In the genomic region with DNA sequence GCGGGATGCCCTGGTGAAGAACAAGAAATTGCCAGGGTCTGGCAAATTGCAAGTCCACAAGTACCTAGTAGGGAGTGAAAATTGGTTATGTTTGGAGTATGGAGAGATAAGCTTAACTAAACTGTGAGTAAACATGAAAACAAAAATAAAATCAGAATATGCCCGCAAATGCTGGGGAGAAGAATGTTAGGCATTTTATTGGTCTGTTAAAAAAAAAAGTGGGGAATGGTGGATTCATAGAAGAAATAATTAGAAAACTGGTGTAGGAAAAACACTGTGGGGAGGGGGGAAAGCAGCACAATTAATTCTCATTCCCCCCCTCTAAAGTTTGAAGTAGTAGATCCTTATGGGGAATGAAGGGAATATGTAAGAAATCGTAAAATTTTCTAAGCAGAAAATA, we compare ENCODE assay signal across 34 cellular contexts.
"Had no signal": no experiment of that assay in that cellular context is flagged by ENCODE, and none has a peak within 500 bp of the region (broad histone marks: within the 10 kb centered on the region; RNA-seq: fewer than 3 reads in every experiment).

No MANE protein-coding gene starts in this region.

- H3K9me3 Mint-ChIP-seq: activated B cell treated with CpG ODN at 0.5 μM for 24 hours; activated naive CD4-positive, alpha-beta T cell treated with anti-CD3 and anti-CD28 coated beads for 36 hours; activated naive CD8-positive, alpha-beta T cell treated with anti-CD3 and anti-CD28 coated beads, Interleukin-2, amount 10 ng/mL, durations not matched to agents 7 days and 5 days; brain; central memory CD8-positive, alpha-beta T cell had no signal

- DNase-seq: activated B cell treated with CpG ODN at 0.5 μM for 24 hours; activated CD4-positive, alpha-beta memory T cell treated with anti-CD3 and anti-CD28 coated beads for 36 hours; activated CD4-positive, alpha-beta T cell treated with anti-CD3 and anti-CD28 coated beads for 4 hours; activated CD4-positive, alpha-beta T cell treated with anti-CD3 and anti-CD28 coated beads, Interleukin-2, amount 10 ng/mL, durations not matched to agents 24 days and 14 days; activated CD4-positive, alpha-beta T cell treated with anti-CD3 and anti-CD28 coated beads, Interleukin-2, amount 50 U/mL, for 1 hour; activated CD4-positive, alpha-beta T cell treated with anti-CD3 and anti-CD28 coated beads, Interleukin-2, amount 50 U/mL, for 4 hours; activated CD4-positive, CD25-positive, alpha-beta regulatory T cell treated with anti-CD3 and anti-CD28 coated beads, Interleukin-2, amount 50 U/mL, for 72 hours; activated CD8-positive, alpha-beta memory T cell treated with anti-CD3 and anti-CD28 coated beads, Interleukin-2, amount 10 ng/mL, durations not matched to agents 7 days and 5 days; activated CD8-positive, alpha-beta memory T cell treated with anti-CD3 and anti-CD28 coated beads, Interleukin-2, amount 50 U/mL, for 48 hours; activated CD8-positive, alpha-beta T cell treated with anti-CD3 and anti-CD28 coated beads for 36 hours; activated effector memory CD4-positive, alpha-beta T cell treated with Interleukin-2 at 50 U/mL for 16 hours; activated gamma-delta T cell; activated naive CD4-positive, alpha-beta T cell treated with anti-CD3 and anti-CD28 coated beads for 36 hours; activated naive CD4-positive, alpha-beta T cell treated with anti-CD3 and anti-CD28 coated beads, Interleukin-2, amount 50 U/mL, for 16 hours; activated naive CD8-positive, alpha-beta T cell treated with anti-CD3 and anti-CD28 coated beads, Interleukin-2, amount 10 ng/mL, durations not matched to agents 7 days and 5 days; activated naive CD8-positive, alpha-beta T cell treated with anti-CD3 and anti-CD28 coated beads, Interleukin-2, amount 50 U/mL, for 24 hours; activated T-cell treated with anti-CD3 and anti-CD28 coated beads, Interleukin-2, amount 50 U/mL, for 24 hours; activated T-cell treated with anti-CD3 and anti-CD28 coated beads, Interleukin-2, amount 50 U/mL, for 48 hours; amygdala; anterior cingulate cortex; caudate nucleus; cerebellar nuclear complex; T-helper 1 cell; T-helper 2 cell; T-helper 9 cell had no signal

- H3K27ac ChIP-seq: ascending aorta, cardiac muscle cell, VCaP had no signal

- H3K9me3 ChIP-seq: ascending aorta had no signal

- H3K36me3 ChIP-seq: ascending aorta, cardiac muscle cell had no signal

- H3K27ac Mint-ChIP-seq: activated B cell treated with CpG ODN at 0.5 μM for 24 hours; activated CD4-positive, alpha-beta memory T cell treated with anti-CD3 and anti-CD28 coated beads for 36 hours; activated CD4-positive, alpha-beta T cell treated with anti-CD3 and anti-CD28 coated beads, Interleukin-2, amount 10 ng/mL, durations not matched to agents 24 days and 14 days; activated CD8-positive, alpha-beta memory T cell treated with anti-CD3 and anti-CD28 coated beads, Interleukin-2, amount 10 ng/mL, durations not matched to agents 7 days and 5 days; activated CD8-positive, alpha-beta T cell treated with anti-CD3 and anti-CD28 coated beads for 36 hours; activated naive CD4-positive, alpha-beta T cell treated with anti-CD3 and anti-CD28 coated beads for 36 hours; activated naive CD8-positive, alpha-beta T cell; activated naive CD8-positive, alpha-beta T cell treated with anti-CD3 and anti-CD28 coated beads, Interleukin-2, amount 10 ng/mL, durations not matched to agents 7 days and 5 days; activated naive CD8-positive, alpha-beta T cell treated with anti-CD3 and anti-CD28 coated beads, Interleukin-2, amount 50 U/mL, for 24 hours; activated T-cell treated with anti-CD3 and anti-CD28 coated beads, Interleukin-2, amount 50 U/mL, for 24 hours; activated T-helper 2 cell treated with anti-CD3 and anti-CD28 coated beads, Interferon-gamma antibody, Interleukin-2, Interleukin-4, amounts not matched to agents 10 μg/mL and 5 μg/mL and 100 μg/mL, durations not matched to agents 14 hours and 24 hours and 36 hours; brain; T-helper 1 cell treated with Interleukin-12 subunit alpha and Interleukin-12 subunit beta and Interleukin-4 antibody, amounts not matched to agents 30 μg/mL and 1 μg/mL, for 36 hours; T-helper 2 cell treated with Interferon-gamma antibody and Interleukin-4, amounts not matched to agents 5 μg/mL and 100 μg/mL, for 36 hours had no signal

- H3K36me3 Mint-ChIP-seq: activated naive CD8-positive, alpha-beta T cell treated with anti-CD3 and anti-CD28 coated beads, Interleukin-2, amount 10 ng/mL, durations not matched to agents 7 days and 5 days; brain had no signal

- H3K4me3 Mint-ChIP-seq: activated B cell treated with CpG ODN at 0.5 μM for 24 hours; activated CD4-positive, alpha-beta memory T cell treated with anti-CD3 and anti-CD28 coated beads for 36 hours; activated CD4-positive, alpha-beta T cell treated with anti-CD3 and anti-CD28 coated beads, Interleukin-2, amount 10 ng/mL, durations not matched to agents 24 days and 14 days; activated CD8-positive, alpha-beta memory T cell treated with anti-CD3 and anti-CD28 coated beads, Interleukin-2, amount 10 ng/mL, durations not matched to agents 7 days and 5 days; activated CD8-positive, alpha-beta T cell treated with anti-CD3 and anti-CD28 coated beads for 36 hours; activated naive CD4-positive, alpha-beta T cell treated with anti-CD3 and anti-CD28 coated beads for 36 hours; activated naive CD8-positive, alpha-beta T cell; activated naive CD8-positive, alpha-beta T cell treated with anti-CD3 and anti-CD28 coated beads, Interleukin-2, amount 10 ng/mL, durations not matched to agents 7 days and 5 days; activated naive CD8-positive, alpha-beta T cell treated with anti-CD3 and anti-CD28 coated beads, Interleukin-2, amount 50 U/mL, for 24 hours; activated T-cell treated with anti-CD3 and anti-CD28 coated beads, Interleukin-2, amount 50 U/mL, for 24 hours; central memory CD8-positive, alpha-beta T cell; T-helper 1 cell treated with Interleukin-12 subunit alpha and Interleukin-12 subunit beta and Interleukin-4 antibody, amounts not matched to agents 30 μg/mL and 1 μg/mL, for 36 hours; T-helper 2 cell treated with Interferon-gamma antibody and Interleukin-4, amounts not matched to agents 5 μg/mL and 100 μg/mL, for 36 hours had no signal

- H3K4me3 ChIP-seq: ascending aorta, cardiac muscle cell had no signal
